8 cellular contexts compared by ENCODE assay signal in genomic region chr1:37479255-37480124, GRCh38.
A peak's percentile ranks its signal among the peaks of the same experiment; 100 is the strongest.
DNase-seq lines count a peak whose midpoint lies in the region; ATAC-seq and TF ChIP-seq lines count a peak whose summit lies in the region.

No MANE protein-coding gene starts in this region.

- peak; percentile 38 for ATAC-seq in GM19372 (IDR thresholded peaks at IDR 0.05; ENCODE audit: low read depth, unreplicated experiment)
- no peak for ATAC-seq in GM19328 (IDR thresholded peaks at IDR 0.05; ENCODE audit: unreplicated experiment)

- no peak for TF ChIP-seq CTCF in AG10803 (conservative IDR thresholded peaks at IDR 0.05; ENCODE audit: low read length)

- H3K4me3 ChIP-seq in AG10803 (ENCODE audit: low read length) = peak overlapping the region; percentile 84

- peak; percentile 91 for DNase-seq in AG10803 (ENCODE audit: low read depth)
- peak; percentile 87 for DNase-seq in LoVo (ENCODE audit: low spot score)
- DNase-seq in activated CD4-positive, CD25-positive, alpha-beta regulatory T cell treated with anti-CD3 and anti-CD28 coated beads, Interleukin-2, amount 50 U/mL, for 16 hours (ENCODE audit: low read depth, low spot score) = peak; percentile 82
- DNase-seq in central memory CD4-positive, alpha-beta T cell = peak; percentile 85
- peak; percentile 36 for DNase-seq in medulla oblongata (ENCODE audit: extremely low spot score)
- peak; percentile 92 to 93 for DNase-seq in stimulated activated CD8-positive, alpha-beta memory T cell treated with anti-CD3 and anti-CD28 coated beads, Interleukin-15, amount 100 ng/mL, for 48 hours (ENCODE audit: low read depth in 2 of 2)

Comparison
In these comparisons a context has a peak if more than half of its experiments do, and no peak if none do; other contexts are left out.
1. DNase-seq: peak in every context shown above with its lines; median percentile 92 in stimulated activated CD8-positive, alpha-beta memory T cell treated with anti-CD3 and anti-CD28 coated beads, Interleukin-15, amount 100 ng/mL, for 48 hours; 91 in AG10803; 87 in LoVo; 85 in central memory CD4-positive, alpha-beta T cell; 82 in activated CD4-positive, CD25-positive, alpha-beta regulatory T cell treated with anti-CD3 and anti-CD28 coated beads, Interleukin-2, amount 50 U/mL, for 16 hours; 36 in medulla oblongata.